Comparison of ENCODE assay signal across 8 cellular contexts in genomic region chr12:83807906-83808305, GRCh38.
"Had no signal": no experiment of that assay in that cellular context is flagged by ENCODE, and none has a peak within 500 bp of the region (broad histone marks: within the 10 kb centered on the region; RNA-seq: fewer than 3 reads in every experiment).

No MANE protein-coding gene starts in this region.

- H3K4me3 ChIP-seq: GM23248, HAP-1 had no signal

- ATAC-seq: HCT116, HepG2 had no signal

- H3K4me1 ChIP-seq: HAP-1 had no signal

- H3K4me3 Mint-ChIP-seq: HFFc6, IgD-negative memory B cell had no signal

- H3K9me3 ChIP-seq: HAP-1 had no signal

- H3K4me1 Mint-ChIP-seq: IgD-negative memory B cell had no signal

- H3K27ac Mint-ChIP-seq: HFFc6, IgD-negative memory B cell had no signal

- DNase-seq: GM23248, GOT3, H7, HFFc6 had no signal

- H3K27me3 Mint-ChIP-seq: IgD-negative memory B cell had no signal

- H3K9ac ChIP-seq: GM23248 had no signal

- H3K9me3 Mint-ChIP-seq: HFFc6, IgD-negative memory B cell had no signal

- H3K36me3 ChIP-seq: HAP-1 had no signal
